ENCODE assay signal across 12 cellular contexts in genomic region chr13:59392328-59392727, GRCh38.
DNase-seq lines count a peak whose midpoint lies in the region; ATAC-seq and TF ChIP-seq lines count a peak whose summit lies in the region.
"Had no signal": no experiment of that assay in that cellular context is flagged by ENCODE, and none has a peak within 500 bp of the region (broad histone marks: within the 10 kb centered on the region; RNA-seq: fewer than 3 reads in every experiment).

No MANE protein-coding gene starts in this region.

- H3K4me2 ChIP-seq in BLaER1 (peak overlapping the region; percentile 61), GM23248 (ENCODE audit: unreplicated experiment) (no peak overlapping the region), OCI-LY1 (ENCODE audit: low read length) (no peak overlapping the region), neuronal stem cell (ENCODE audit: insufficient read depth, low read length, poor library complexity, severe bottlenecking) (no peak overlapping the region)
- H3K4me2 ChIP-seq: A549, SK-N-SH had no signal

- H3F3A ChIP-seq in GM23248 (ENCODE audit: insufficient read depth) (no peaks in the 10 kb centered on the region), OCI-LY1 (ENCODE audit: insufficient read depth, low read length) (no peaks in the 10 kb centered on the region)

- H3K9me2 ChIP-seq in GM23248 (ENCODE audit: insufficient read depth) (no peaks in the 10 kb centered on the region), OCI-LY1 (ENCODE audit: low read depth, low read length) (no peaks in the 10 kb centered on the region)
- H3K9me2 ChIP-seq: SK-N-SH had no signal

- no peaks in the 10 kb centered on the region for H3K27me3 ChIP-seq in BLaER1
- H3K27me3 ChIP-seq in GM23248 (replicated peaks; ENCODE audit: insufficient read depth): peaks cover 3% of the 10 kb centered on the region; the same call in 1 of the 2 replicates
- H3K27me3 ChIP-seq in OCI-LY1 (ENCODE audit: insufficient read depth, low read length): no peaks in the 10 kb centered on the region
- no peaks in the 10 kb centered on the region for H3K27me3 ChIP-seq in neuronal stem cell (ENCODE audit: control insufficient read depth in 3 of 3, insufficient read depth in 3 of 3, low read depth in 1 of 3, low read length in 3 of 3)

- H3K23ac ChIP-seq in neuronal stem cell (ENCODE audit: low read depth, low read length, poor library complexity): no peak overlapping the region

- H3K79me2 ChIP-seq in GM23248 (ENCODE audit: insufficient read depth): no peaks in the 10 kb centered on the region
- no peaks in the 10 kb centered on the region for H3K79me2 ChIP-seq in OCI-LY1 (ENCODE audit: insufficient read depth, low read length)

- H4K20me1 ChIP-seq in BLaER1 (no peaks in the 10 kb centered on the region), GM23248 (ENCODE audit: insufficient read depth) (no peaks in the 10 kb centered on the region), OCI-LY1 (ENCODE audit: insufficient read depth, low read length) (no peaks in the 10 kb centered on the region)

- no peak overlapping the region for H4K91ac ChIP-seq in neuronal stem cell (ENCODE audit: low read depth, low read length, poor library complexity)

- no peak for TF ChIP-seq CTCF in OCI-LY1 (IDR thresholded peaks at IDR 0.05; ENCODE audit: low read length)

- H3K4ac ChIP-seq in neuronal stem cell (ENCODE audit: low read length): no peak overlapping the region

- H2BK5ac ChIP-seq in neuronal stem cell (ENCODE audit: low read length): no peak overlapping the region

- H3K4me3 ChIP-seq in BLaER1: no peak overlapping the region
- no peak overlapping the region for H3K4me3 ChIP-seq in GM23248
- H3K4me3 ChIP-seq in OCI-LY1 (ENCODE audit: low read depth, low read length, poor library complexity, severe bottlenecking): no peak overlapping the region
- no peak overlapping the region for H3K4me3 ChIP-seq in neuronal stem cell (ENCODE audit: low read length in 2 of 2)
- H3K4me3 ChIP-seq: A549 had no signal

- no peak overlapping the region for H2BK120ac ChIP-seq in neuronal stem cell (ENCODE audit: low read depth, low read length)

- no peaks in the 10 kb centered on the region for H3K79me1 ChIP-seq in neuronal stem cell (ENCODE audit: low read depth, low read length)

- H3K9ac ChIP-seq in BLaER1 (no peak overlapping the region), GM23248 (no peak overlapping the region), OCI-LY1 (ENCODE audit: low read length) (no peak overlapping the region), neuronal stem cell (ENCODE audit: low read depth, low read length, poor library complexity) (no peak overlapping the region)
- H3K9ac ChIP-seq: SK-N-SH had no signal

- H3K14ac ChIP-seq in neuronal stem cell (ENCODE audit: low read length): no peak overlapping the region

- no peak overlapping the region for H3K18ac ChIP-seq in neuronal stem cell (ENCODE audit: low read length)

- no peak overlapping the region for H2BK12ac ChIP-seq in neuronal stem cell (ENCODE audit: low read length)

- H2AFZ ChIP-seq in GM23248 (peak overlapping the region; percentile 93; the same call in 1 of the 2 replicates), OCI-LY1 (ENCODE audit: low read length) (peak overlapping the region; percentile 98; the same call in 1 of the 2 replicates), neuronal stem cell (ENCODE audit: low read length) (peak overlapping the region; percentile 84)

- H3K36me3 ChIP-seq in BLaER1 (no peaks in the 10 kb centered on the region), GM23248 (ENCODE audit: low read depth) (no peaks in the 10 kb centered on the region), OCI-LY1 (ENCODE audit: insufficient read depth, low read length) (no peaks in the 10 kb centered on the region), neuronal stem cell (replicated peaks in 1 of 2; ENCODE audit: control insufficient read depth in 2 of 2, insufficient read depth in 2 of 2, low read length in 2 of 2) (no peaks in the 10 kb centered on the region)

- H3K9me3 ChIP-seq in BLaER1 (0 out of 2 replicates have a peak, but pooled peaks cover 10% of the 10 kb centered on the region), GM23248 (ENCODE audit: low read depth) (no peaks in the 10 kb centered on the region), OCI-LY1 (ENCODE audit: low read length) (no peaks in the 10 kb centered on the region), neuronal stem cell (replicated peaks in 1 of 2; ENCODE audit: control insufficient read depth in 2 of 2, insufficient read depth in 1 of 2, low read depth in 1 of 2, low read length in 2 of 2) (no peaks in the 10 kb centered on the region)
- H3K9me3 ChIP-seq: A549, SK-N-SH had no signal

- H3K27ac ChIP-seq in BLaER1: peak overlapping the region; percentile 46
- H3K27ac ChIP-seq in GM23248: no peak overlapping the region
- no peak overlapping the region for H3K27ac ChIP-seq in OCI-LY1 (ENCODE audit: low read depth, low read length, poor library complexity, severe bottlenecking)
- no peak overlapping the region for H3K27ac ChIP-seq in neuronal stem cell (replicated peaks; ENCODE audit: low read length)
- H3K27ac ChIP-seq: A549 had no signal

- no peak overlapping the region for H2AK5ac ChIP-seq in neuronal stem cell (ENCODE audit: low read depth, low read length)

- H3K4me1 ChIP-seq in BLaER1: peaks cover 36% of the 10 kb centered on the region
- H3K4me1 ChIP-seq in GM23248 (ENCODE audit: insufficient read depth): no peaks in the 10 kb centered on the region
- peaks cover 5% of the 10 kb centered on the region for H3K4me1 ChIP-seq in OCI-LY1 (ENCODE audit: insufficient read depth, low read length, severe bottlenecking)
- H3K4me1 ChIP-seq in neuronal stem cell (ENCODE audit: control insufficient read depth in 2 of 2, insufficient read depth in 1 of 2, low read depth in 1 of 2, low read length in 2 of 2): no peaks in the 10 kb centered on the region
- H3K4me1 ChIP-seq: A549, Caco-2 had no signal

- no peak overlapping the region for H2BK15ac ChIP-seq in neuronal stem cell (ENCODE audit: low read length)

- in situ Hi-C loops in GM23248 (cut with MboI): loop anchor here (10.0 to 25.0 kb wide), 2 partner anchors 372 to 520 kb away; no protein-coding TSS in a partner anchor

- ATAC-seq in stimulated activated naive CD8-positive, alpha-beta T cell treated with anti-CD3 and anti-CD28 coated beads, Interleukin-15, Interleukin-2, amounts not matched to agents 100 U/mL and 50 U/mL, for 24 hours: no peak

- no peak overlapping the region for H4K8ac ChIP-seq in neuronal stem cell (ENCODE audit: low read depth, low read length)

- DNase-seq in GM23248: no peak
- DNase-seq in neuronal stem cell (ENCODE audit: low spot score): no peak
- no peak for DNase-seq in NCI-H82 (lab: John Stamatoyannopoulos, UW)
- no peak for DNase-seq in NCI-H128 (lab: John Stamatoyannopoulos, UW; ENCODE audit: unreplicated experiment)
- no peak for DNase-seq in amniotic stem cell (lab: John Stamatoyannopoulos, UW)
- no peak for DNase-seq in stimulated activated naive CD8-positive, alpha-beta T cell treated with anti-CD3 and anti-CD28 coated beads, Interleukin-15, Interleukin-2, amounts not matched to agents 100 U/mL and 50 U/mL, for 24 hours
- DNase-seq: NCI-H510A had no signal
